Comparison of ENCODE assay signal across 8 cellular contexts in the genomic region with DNA sequence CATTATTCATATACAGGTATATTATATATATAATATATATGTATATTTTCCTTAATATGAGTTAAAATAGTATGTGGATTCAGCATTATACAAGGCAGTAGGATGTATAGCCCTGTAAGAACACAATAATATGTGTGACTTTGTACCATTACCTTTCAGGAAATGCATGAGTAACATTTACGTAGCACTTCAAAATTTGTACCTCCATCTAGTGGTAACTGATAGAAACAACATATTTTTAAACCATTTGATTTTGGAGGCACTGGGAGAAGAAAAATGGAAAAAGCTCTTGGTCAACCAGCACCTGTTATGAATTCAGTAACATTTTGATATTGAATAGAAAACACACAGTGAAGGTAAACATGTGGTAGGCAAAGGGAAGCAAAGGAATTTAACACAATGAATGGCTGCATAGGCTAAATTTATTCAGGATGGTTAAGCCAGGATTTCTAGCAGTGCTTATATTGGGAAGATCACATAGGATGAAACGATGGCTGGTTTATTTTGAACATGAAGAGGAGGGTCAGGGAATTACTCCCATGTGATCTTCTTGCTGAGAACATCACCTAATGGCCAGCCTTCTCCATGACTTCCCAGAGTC.
DNase-seq lines count a peak whose midpoint lies in the region; ATAC-seq and TF ChIP-seq lines count a peak whose summit lies in the region.

No MANE protein-coding gene starts in this region.

- no peak overlapping the region for H3K27ac ChIP-seq in transverse colon

- in situ Hi-C loops in transverse colon (cut with MboI; ENCODE audit: low pct_ligation_motif_present in 1 of 4, low pct_unique_long_range_greater_than_20kb in 1 of 4, low sequenced_read_pairs in 3 of 4), result loop anchor here in 3 of 4 donors (10.0 to 25.0 kb wide), 2 partner anchors 562 to 564 kb away; a partner anchor contains a TSS

- TF ChIP-seq EP300 in transverse colon (IDR thresholded peaks at IDR 0.05; ENCODE audit: low read depth), result no peak

- H3K9me3 ChIP-seq in transverse colon, result no peaks in the 10 kb centered on the region

- no peaks in the 10 kb centered on the region for H3K36me3 ChIP-seq in transverse colon

- peak; percentile 31 to 50 (median 37) for TF ChIP-seq CTCF in transverse colon (IDR thresholded peaks at IDR 0.05)

- DNase-seq in NCI-H2227 (lab: John Stamatoyannopoulos, UW; ENCODE audit: unreplicated experiment) (peak; percentile 25), NCI-H2227 treated with DMSO at 0.1 percent for 48 hours (lab: John Stamatoyannopoulos, UW) (no peak), RKO (ENCODE audit: low spot score) (peak; percentile 72), globus pallidus (ENCODE audit: low spot score) (peak; percentile 9), transverse colon (no peak), ecto neural progenitor cell (ENCODE audit: low spot score) (no peak)

- no peak for TF ChIP-seq POLR2A in transverse colon (IDR thresholded peaks at IDR 0.05)

- peak; percentile 85 for ATAC-seq in HG03565 (IDR thresholded peaks at IDR 0.05; ENCODE audit: unreplicated experiment)
- ATAC-seq in GM21723 (IDR thresholded peaks at IDR 0.05; ENCODE audit: unreplicated experiment), result no peak

- no peaks in the 10 kb centered on the region for H3K27me3 ChIP-seq in transverse colon

- no peak overlapping the region for H3K4me3 ChIP-seq in transverse colon

- intact Hi-C loops in transverse colon (cut with DNase I; ENCODE audit: low total_unique reads), result no loop called here

- no peaks in the 10 kb centered on the region for H3K4me1 ChIP-seq in transverse colon

- 23 to 24% methylated on average over 2 of the region's 2 CpGs for WGBS in transverse colon (ENCODE audit: low coverage in 1 of 2), 2 donors

Comparison
In these comparisons a context has a peak if more than half of its experiments do, and no peak if none do; other contexts are left out.
1. DNase-seq: peak in NCI-H2227 (single experiment), RKO (single experiment) and globus pallidus (single experiment); none in NCI-H2227 treated with DMSO at 0.1 percent for 48 hours (single experiment), transverse colon (single experiment) and ecto neural progenitor cell (single experiment).